In genomic region chr11:65964906-65965305, GRCh38 we compare ENCODE assay signal across 32 cellular contexts. TPM values are rescaled to one million over a fixed set of nuclear protein-coding genes. Genes with fewer than 3 reads are reported as not detected.
DNase-seq lines count a peak whose midpoint lies in the region; ATAC-seq, FAIRE-seq and TF ChIP-seq lines count a peak whose summit lies in the region.
"Had no signal": no experiment of that assay in that cellular context is flagged by ENCODE, and none has a peak within 500 bp of the region (broad histone marks: within the 10 kb centered on the region; RNA-seq: fewer than 3 reads in every experiment).

No MANE protein-coding gene starts in this region.

- H3K4me2 ChIP-seq in K562 (ENCODE audit: insufficient read depth, low read length) (no peak overlapping the region), osteoblast (ENCODE audit: insufficient read depth, low read length) (no peak overlapping the region)
- H3K4me2 ChIP-seq: BLaER1 had no signal

- H3K4me3 ChIP-seq in K562 (no peak overlapping the region), osteoblast (ENCODE audit: insufficient read depth, low read length) (no peak overlapping the region), mucosa of descending colon (no peak overlapping the region)
- H3K4me3 ChIP-seq: BLaER1 had no signal

- H3K27me3 Mint-ChIP-seq in memory B cell: no peaks in the 10 kb centered on the region
- H3K27me3 Mint-ChIP-seq in stimulated activated naive B cell treated with anti-CD40 and anti-IgM and Interleukin-4, amounts not matched to agents 10 μg/mL and 1 μg/mL and 100 μg/mL, for 72 hours: no peaks in the 10 kb centered on the region
- no peaks in the 10 kb centered on the region for H3K27me3 Mint-ChIP-seq in activated naive CD4-positive, alpha-beta T cell treated with anti-CD3 and anti-CD28 coated beads for 36 hours (ENCODE audit: low read depth)
- H3K27me3 Mint-ChIP-seq: CD4-positive, alpha-beta memory T cell; CD4-positive, CD25-positive, alpha-beta regulatory T cell; CD8-positive, alpha-beta memory T cell had no signal

- TF ChIP-seq CTCF in K562 (IDR thresholded peaks at IDR 0.05 in 2 of 3, conservative IDR thresholded peaks at IDR 0.05 in 1 of 3; ENCODE audit: insufficient read depth in 2 of 3, low read depth in 1 of 3, low read length in 3 of 3) (no peak), osteoblast (IDR thresholded peaks at IDR 0.05; ENCODE audit: extremely low read depth, low read depth, low read length) (no peak), mucosa of descending colon (IDR thresholded peaks at IDR 0.05) (no peak)

- no peak for DNase-seq in K562 (ENCODE audit: extremely low read depth in 1 of 4, low spot score in 3 of 4)
- DNase-seq in memory B cell (ENCODE audit: low spot score in 2 of 2): no peak
- peak; percentile 3 for DNase-seq in osteoblast (ENCODE audit: insufficient read length, low spot score, missing footprints)
- no peak for DNase-seq in stimulated activated naive B cell treated with anti-CD40 and anti-IgM and Interleukin-4, amounts not matched to agents 10 μg/mL and 1 μg/mL and 100 μg/mL, for 72 hours
- DNase-seq in mucosa of descending colon: no peak
- DNase-seq in COLO829 (ENCODE audit: low spot score): no peak
- DNase-seq in activated naive CD4-positive, alpha-beta T cell treated with anti-CD3 and anti-CD28 coated beads for 36 hours: no peak
- DNase-seq: 8988T; ACHN; BE2C; C1 segment of cervical spinal cord; Caco-2; Calu3; CD4-positive, CD25-positive, alpha-beta regulatory T cell; CD8-positive, alpha-beta memory T cell; DMS53; DMS79; DND-41; EL; GDM1 had no signal

- no peak for TF ChIP-seq RAD21 in K562 (CRISPR knock-in tag; conservative IDR thresholded peaks at IDR 0.05 in 1 of 2, IDR thresholded peaks at IDR 0.05 in 1 of 2)

- CTCF ChIA-PET in K562 (lab: Yijun Ruan, JAX; ENCODE audit: low intra/inter-chr PET ratio): no interaction called here
- CTCF ChIA-PET in activated naive CD4-positive, alpha-beta T cell treated with anti-CD3 and anti-CD28 coated beads for 36 hours (lab: Charles Lee): interaction anchor here (1.0 to 1.6 kb wide), 3 partner anchors 23 to 80 kb away, joined by 3 to 8 read pairs (median 4); partner anchors contain the start of gene FIBP

- peaks cover 38% of the 10 kb centered on the region for H3K36me3 Mint-ChIP-seq in memory B cell
- peaks cover 49 to 60% of the 10 kb centered on the region in 2 donors for H3K36me3 Mint-ChIP-seq in stimulated activated naive B cell treated with anti-CD40 and anti-IgM and Interleukin-4, amounts not matched to agents 10 μg/mL and 1 μg/mL and 100 μg/mL, for 72 hours
- H3K36me3 Mint-ChIP-seq in activated naive CD4-positive, alpha-beta T cell treated with anti-CD3 and anti-CD28 coated beads for 36 hours (ENCODE audit: low read depth): peaks cover 29% of the 10 kb centered on the region

- intact Hi-C loops in K562 (cut with micrococcal nuclease) (no loop called here), mucosa of descending colon (cut with DNase I, micrococcal nuclease) (no loop called here)
- intact Hi-C loops in activated naive CD4-positive, alpha-beta T cell treated with anti-CD3 and anti-CD28 coated beads for 36 hours (cut with micrococcal nuclease): no loop called here

- H3K9me3 Mint-ChIP-seq in memory B cell: no peaks in the 10 kb centered on the region
- no peaks in the 10 kb centered on the region for H3K9me3 Mint-ChIP-seq in stimulated activated naive B cell treated with anti-CD40 and anti-IgM and Interleukin-4, amounts not matched to agents 10 μg/mL and 1 μg/mL and 100 μg/mL, for 72 hours
- H3K9me3 Mint-ChIP-seq in activated naive CD4-positive, alpha-beta T cell treated with anti-CD3 and anti-CD28 coated beads for 36 hours: no peaks in the 10 kb centered on the region
- H3K9me3 Mint-ChIP-seq: CD14-positive monocyte; CD4-positive, alpha-beta memory T cell; CD4-positive, CD25-positive, alpha-beta regulatory T cell; CD8-positive, alpha-beta memory T cell had no signal

- H3K27me3 ChIP-seq in K562 (ENCODE audit: control insufficient read depth in 2 of 2, insufficient read depth in 2 of 2, low read length in 2 of 2): no peaks in the 10 kb centered on the region
- no peaks in the 10 kb centered on the region for H3K27me3 ChIP-seq in osteoblast (ENCODE audit: insufficient read depth, low read length)
- H3K27me3 ChIP-seq: BE2C, BLaER1 had no signal

- H3K79me2 ChIP-seq in K562 (ENCODE audit: control insufficient read depth, insufficient read depth, low read length): peaks cover 35% of the 10 kb centered on the region
- H3K79me2 ChIP-seq in osteoblast (ENCODE audit: insufficient read depth, low read length): peaks cover 59% of the 10 kb centered on the region

- no peak for FAIRE-seq in K562 (lab: Jason Lieb, UNC)
- FAIRE-seq: A204.1, D721Med, GM12891, GM19239 had no signal

- POLR2A ChIA-PET in K562 (lab: Yijun Ruan, JAX): interaction anchor here (1.9 kb wide), 1 partner anchor 9 kb away, joined by 6 read pairs; no protein-coding TSS in a partner anchor

- peak overlapping the region; percentile 76 for H3K27ac Mint-ChIP-seq in memory B cell
- H3K27ac Mint-ChIP-seq in stimulated activated naive B cell treated with anti-CD40 and anti-IgM and Interleukin-4, amounts not matched to agents 10 μg/mL and 1 μg/mL and 100 μg/mL, for 72 hours: peak overlapping the region; percentile 79
- H3K27ac Mint-ChIP-seq in activated naive CD4-positive, alpha-beta T cell treated with anti-CD3 and anti-CD28 coated beads for 36 hours: no peak overlapping the region
- H3K27ac Mint-ChIP-seq: CD4-positive, CD25-positive, alpha-beta regulatory T cell had no signal

- no peak for TF ChIP-seq EP300 in K562 (IDR thresholded peaks at IDR 0.05; ENCODE audit: low read length)

- 93% methylated on average over 3 of the region's 10 CpGs for WGBS in K562 (ENCODE audit: insufficient coverage, low coverage, missing lambda C conversion rate)

- H3K9me3 ChIP-seq in K562 (replicated peaks; ENCODE audit: control insufficient read depth, insufficient read depth, low read depth, low read length) (no peaks in the 10 kb centered on the region), osteoblast (ENCODE audit: low read depth, low read length) (no peaks in the 10 kb centered on the region), mucosa of descending colon (no peaks in the 10 kb centered on the region)
- H3K9me3 ChIP-seq: BE2C, BLaER1, Caco-2 had no signal

- H3K4me1 ChIP-seq in K562 (replicated peaks in 1 of 2; ENCODE audit: control insufficient read depth in 2 of 2, insufficient read depth in 2 of 2, low read length in 2 of 2) (peaks cover 12 to 36% of the 10 kb centered on the region in 2 experiments; a peak in 4 of 5 replicates), osteoblast (ENCODE audit: insufficient read depth, low read length) (peaks cover 16% of the 10 kb centered on the region), mucosa of descending colon (ENCODE audit: low read depth) (peaks cover 16% of the 10 kb centered on the region)
- H3K4me1 ChIP-seq: BE2C had no signal

- ATAC-seq in K562 (no peak), memory B cell (ENCODE audit: low read depth) (no peak), mucosa of descending colon (no peak), HG03457 (IDR thresholded peaks at IDR 0.05; ENCODE audit: unreplicated experiment) (no peak)
- ATAC-seq in stimulated activated naive B cell treated with anti-CD40 and anti-IgM and Interleukin-4, amounts not matched to agents 10 μg/mL and 1 μg/mL and 100 μg/mL, for 72 hours (replicated peaks): no peak

- H3K9ac ChIP-seq in K562 (ENCODE audit: insufficient read depth in 1 of 2, low read depth in 2 of 2, low read length in 2 of 2): no peak overlapping the region

- no peak overlapping the region for H3K4me3 Mint-ChIP-seq in memory B cell
- no peak overlapping the region for H3K4me3 Mint-ChIP-seq in stimulated activated naive B cell treated with anti-CD40 and anti-IgM and Interleukin-4, amounts not matched to agents 10 μg/mL and 1 μg/mL and 100 μg/mL, for 72 hours
- H3K4me3 Mint-ChIP-seq in activated naive CD4-positive, alpha-beta T cell treated with anti-CD3 and anti-CD28 coated beads for 36 hours: no peak overlapping the region
- H3K4me3 Mint-ChIP-seq: CD14-positive monocyte had no signal

- in situ Hi-C loops in K562 (cut with MboI): no loop called here

- H3K27ac ChIP-seq in K562 (ENCODE audit: extremely low read depth, low read depth, low read length) (no peak overlapping the region), osteoblast (ENCODE audit: low read depth, low read length) (no peak overlapping the region)
- H3K27ac ChIP-seq: BLaER1 had no signal

- BruUV-seq in K562 (replicated peaks; lab: Mats Ljungman, UMichigan): no TSS peak

- H3K36me3 ChIP-seq in K562 (ENCODE audit: control insufficient read depth, insufficient read depth, low read length): peaks cover 64% of the 10 kb centered on the region; the same call in 2 of the 3 replicates
- peaks cover 53% of the 10 kb centered on the region for H3K36me3 ChIP-seq in osteoblast (ENCODE audit: insufficient read depth, low read length)
- peaks cover 14% of the 10 kb centered on the region for H3K36me3 ChIP-seq in mucosa of descending colon (ENCODE audit: low read depth)

- H3K4me1 Mint-ChIP-seq in memory B cell: peaks cover 29% of the 10 kb centered on the region
- peaks cover 28 to 42% of the 10 kb centered on the region in 2 donors for H3K4me1 Mint-ChIP-seq in stimulated activated naive B cell treated with anti-CD40 and anti-IgM and Interleukin-4, amounts not matched to agents 10 μg/mL and 1 μg/mL and 100 μg/mL, for 72 hours
- peaks cover 33% of the 10 kb centered on the region for H3K4me1 Mint-ChIP-seq in activated naive CD4-positive, alpha-beta T cell treated with anti-CD3 and anti-CD28 coated beads for 36 hours (ENCODE audit: low read depth)

- no peak for TF ChIP-seq POLR2A in K562 (conservative IDR thresholded peaks at IDR 0.05)

- H4K20me1 ChIP-seq in K562 (replicated peaks; ENCODE audit: control insufficient read depth, insufficient read depth, low read length): 0 out of 2 replicates have a peak, but pooled peaks cover 2% of the 10 kb centered on the region
- peaks cover 24% of the 10 kb centered on the region for H4K20me1 ChIP-seq in osteoblast (ENCODE audit: insufficient read depth, low read length)

- peaks cover 3% of the 10 kb centered on the region for H3K9me1 ChIP-seq in K562 (ENCODE audit: control insufficient read depth, insufficient read depth, low read length)

- H2AFZ ChIP-seq in K562 (ENCODE audit: low read depth, low read length) (no peak overlapping the region), osteoblast (ENCODE audit: low read length) (no peak overlapping the region)

RNA-seq across cellular contexts. Expression of gene SART1, which starts 3.4 kb away (rescaled TPM):
- total RNA-seq in K562 (2011; cell fraction: chromatin; rRNA removed; ENCODE audit: low replicate concordance): 29.6 and 50.6 TPM in 2 replicates
- total RNA-seq in K562 (2011; cell fraction: nucleolus; rRNA removed): 27.0 and 28.2 TPM in 2 replicates
- total RNA-seq in K562 (2011; cell fraction: nucleoplasm; rRNA removed): 29.2 and 31.1 TPM in 2 replicates
- total RNA-seq in K562 (2014; rRNA removed) (84.1 and 124 TPM in 2 replicates), K562 (2014; rRNA removed; fragmentation: Illumina TruSeq; extraction: Trizol) (11.4 and 17.0 TPM in 2 replicates), K562 (2015; rRNA removed; fragmentation: Illumina TruSeq; extraction: Trizol) (31.7 and 32.0 TPM in 2 replicates), K562 (2021) (47.1 and 54.9 TPM in 2 replicates), osteoblast (22.4 and 25.3 TPM in 2 replicates), mucosa of descending colon (10 to 100 TPM; 40.1 to 60.2 (median 41.8) TPM)
- polyA plus RNA-seq in K562 (2011; rRNA removed) (8.4 and 13.6 TPM in 2 replicates), K562 (2014; fragmentation: Illumina TruSeq; extraction: Trizol) (31.7 and 45.0 TPM in 2 replicates), K562 (2014; fragmentation: Nextera tagmentation; extraction: Ambion mirVana) (1 to 10 TPM; 4.8 to 7.2 TPM), K562 (2014; rRNA removed) (50.5 and 57.6 TPM in 2 replicates)
- 9.7 and 11.8 TPM in 2 replicates for polyA plus RNA-seq in K562 (2011; cell fraction: cytosol; rRNA removed)
- 26.3 and 43.0 TPM in 2 replicates for polyA plus RNA-seq in K562 (2011; cell fraction: nucleus; rRNA removed)
- 46.2 and 56.2 TPM in 2 replicates for polyA plus RNA-seq in K562 (2012)
- 6.3 and 8.6 TPM in 2 replicates for polyA minus RNA-seq in K562 (2011; rRNA and poly(A)+ RNA removed)
- polyA minus RNA-seq in K562 (2011; cell fraction: cytosol; rRNA and poly(A)+ RNA removed): 20.6 and 24.6 TPM in 2 replicates
- 7.9 and 14.9 TPM in 2 replicates for polyA minus RNA-seq in K562 (2011; cell fraction: nucleus; rRNA and poly(A)+ RNA removed)
- total RNA-seq in activated naive CD4-positive, alpha-beta T cell treated with anti-CD3 and anti-CD28 coated beads for 36 hours: 10 to 100 TPM; 50.1 to 59.9 TPM

RNA-seq across cellular contexts. Expression of gene TSGA10IP, which starts 19.6 kb away (rescaled TPM):
- not detected in 2 replicates for total RNA-seq in K562 (2011; cell fraction: chromatin; rRNA removed; ENCODE audit: low replicate concordance)
- total RNA-seq in K562 (2011; cell fraction: nucleolus; rRNA removed): not detected in 2 replicates
- not detected in 2 replicates for total RNA-seq in K562 (2011; cell fraction: nucleoplasm; rRNA removed)
- total RNA-seq in K562 (2014; rRNA removed): not detected in 2 replicates
- not detected in 2 replicates for total RNA-seq in K562 (2014; rRNA removed; fragmentation: Illumina TruSeq; extraction: Trizol)
- total RNA-seq in K562 (2015; rRNA removed; fragmentation: Illumina TruSeq; extraction: Trizol): not detected in 2 replicates
- total RNA-seq in K562 (2021): not detected in 2 replicates
- polyA plus RNA-seq in K562 (2011; rRNA removed): not detected in 2 replicates
- not detected in 2 replicates for polyA plus RNA-seq in K562 (2011; cell fraction: cytosol; rRNA removed)
- polyA plus RNA-seq in K562 (2011; cell fraction: nucleus; rRNA removed): not detected in 2 replicates
- not detected in 2 replicates for polyA plus RNA-seq in K562 (2012)
- polyA plus RNA-seq in K562 (2014; fragmentation: Illumina TruSeq; extraction: Trizol): not detected in 2 replicates
- polyA plus RNA-seq in K562 (2014; fragmentation: Nextera tagmentation; extraction: Ambion mirVana): not detected
- not detected in 2 replicates for polyA plus RNA-seq in K562 (2014; rRNA removed)
- not detected in 2 replicates for polyA minus RNA-seq in K562 (2011; rRNA and poly(A)+ RNA removed)
- not detected in 2 replicates for polyA minus RNA-seq in K562 (2011; cell fraction: cytosol; rRNA and poly(A)+ RNA removed)
- polyA minus RNA-seq in K562 (2011; cell fraction: nucleus; rRNA and poly(A)+ RNA removed): not detected in 2 replicates
- total RNA-seq in osteoblast: not detected in 2 replicates
- under 1 TPM in 1 of 3 donors, not detected in 2; 0.19 TPM for total RNA-seq in mucosa of descending colon
- not detected for total RNA-seq in activated naive CD4-positive, alpha-beta T cell treated with anti-CD3 and anti-CD28 coated beads for 36 hours
- total RNA-seq: A673; Caco-2; Calu3; CD4-positive, alpha-beta memory T cell; CD4-positive, CD25-positive, alpha-beta regulatory T cell; CD8-positive, alpha-beta memory T cell; Daoy; G401 had no signal
- polyA plus RNA-seq: AG04450; CD4-positive, alpha-beta memory T cell; CD4-positive, CD25-positive, alpha-beta regulatory T cell; CD8-positive, alpha-beta memory T cell had no signal

RNA-seq across cellular contexts. Expression of gene EIF1AD, which starts 37.1 kb away (rescaled TPM):
- total RNA-seq in K562 (2011; cell fraction: chromatin; rRNA removed; ENCODE audit: low replicate concordance): 89.4 and 137 TPM in 2 replicates
- 61.6 and 76.4 TPM in 2 replicates for total RNA-seq in K562 (2011; cell fraction: nucleolus; rRNA removed)
- total RNA-seq in K562 (2011; cell fraction: nucleoplasm; rRNA removed): 76.9 and 106 TPM in 2 replicates
- 58.7 and 63.5 TPM in 2 replicates for total RNA-seq in K562 (2014; rRNA removed)
- 52.0 and 55.7 TPM in 2 replicates for total RNA-seq in K562 (2014; rRNA removed; fragmentation: Illumina TruSeq; extraction: Trizol)
- total RNA-seq in K562 (2015; rRNA removed; fragmentation: Illumina TruSeq; extraction: Trizol): 54.6 and 57.2 TPM in 2 replicates
- total RNA-seq in K562 (2021): 63.5 and 67.3 TPM in 2 replicates
- polyA plus RNA-seq in K562 (2011; rRNA removed): 58.7 TPM in 2 replicates
- 56.6 and 67.7 TPM in 2 replicates for polyA plus RNA-seq in K562 (2011; cell fraction: cytosol; rRNA removed)
- polyA plus RNA-seq in K562 (2011; cell fraction: nucleus; rRNA removed): 46.7 and 60.3 TPM in 2 replicates
- polyA plus RNA-seq in K562 (2012): 28.4 and 45.6 TPM in 2 replicates
- polyA plus RNA-seq in K562 (2014; fragmentation: Illumina TruSeq; extraction: Trizol): 66.5 and 68.6 TPM in 2 replicates
- polyA plus RNA-seq in K562 (2014; fragmentation: Nextera tagmentation; extraction: Ambion mirVana): 10 to 100 TPM; 66.9 to 98.8 TPM
- polyA plus RNA-seq in K562 (2014; rRNA removed): 50.1 and 50.9 TPM in 2 replicates
- polyA minus RNA-seq in K562 (2011; rRNA and poly(A)+ RNA removed): 99.4 and 103 TPM in 2 replicates
- polyA minus RNA-seq in K562 (2011; cell fraction: cytosol; rRNA and poly(A)+ RNA removed): 45.2 and 46.6 TPM in 2 replicates
- 27.7 and 37.1 TPM in 2 replicates for polyA minus RNA-seq in K562 (2011; cell fraction: nucleus; rRNA and poly(A)+ RNA removed)
- 28.6 and 31.2 TPM in 2 replicates for total RNA-seq in osteoblast
- 10 to 100 TPM; 25.5 to 35.3 (median 30.3) TPM for total RNA-seq in mucosa of descending colon
- total RNA-seq in activated naive CD4-positive, alpha-beta T cell treated with anti-CD3 and anti-CD28 coated beads for 36 hours: 10 to 100 TPM; 31.2 to 31.7 TPM

RNA-seq across cellular contexts. Expression of gene BANF1, which starts 37.4 kb away (rescaled TPM):
- total RNA-seq in K562 (2011; cell fraction: chromatin; rRNA removed; ENCODE audit: low replicate concordance): 25.3 and 48.9 TPM in 2 replicates
- 39.3 and 51.5 TPM in 2 replicates for total RNA-seq in K562 (2011; cell fraction: nucleolus; rRNA removed)
- 50.8 and 78.0 TPM in 2 replicates for total RNA-seq in K562 (2011; cell fraction: nucleoplasm; rRNA removed)
- total RNA-seq in K562 (2014; rRNA removed): 108 and 137 TPM in 2 replicates
- 123 and 126 TPM in 2 replicates for total RNA-seq in K562 (2014; rRNA removed; fragmentation: Illumina TruSeq; extraction: Trizol)
- 117 and 123 TPM in 2 replicates for total RNA-seq in K562 (2015; rRNA removed; fragmentation: Illumina TruSeq; extraction: Trizol)
- 285 and 295 TPM in 2 replicates for total RNA-seq in K562 (2021)
- 160 and 218 TPM in 2 replicates for polyA plus RNA-seq in K562 (2011; rRNA removed)
- polyA plus RNA-seq in K562 (2011; cell fraction: cytosol; rRNA removed): 292 and 374 TPM in 2 replicates
- polyA plus RNA-seq in K562 (2011; cell fraction: nucleus; rRNA removed): 107 and 151 TPM in 2 replicates
- polyA plus RNA-seq in K562 (2012): 188 and 324 TPM in 2 replicates
- polyA plus RNA-seq in K562 (2014; fragmentation: Illumina TruSeq; extraction: Trizol): 413 and 508 TPM in 2 replicates
- 100 to 1,000 TPM; 631 to 651 TPM for polyA plus RNA-seq in K562 (2014; fragmentation: Nextera tagmentation; extraction: Ambion mirVana)
- 226 and 263 TPM in 2 replicates for polyA plus RNA-seq in K562 (2014; rRNA removed)
- 92.4 and 96.0 TPM in 2 replicates for polyA minus RNA-seq in K562 (2011; rRNA and poly(A)+ RNA removed)
- polyA minus RNA-seq in K562 (2011; cell fraction: cytosol; rRNA and poly(A)+ RNA removed): 40.0 and 64.2 TPM in 2 replicates
- polyA minus RNA-seq in K562 (2011; cell fraction: nucleus; rRNA and poly(A)+ RNA removed): 18.3 and 29.5 TPM in 2 replicates
- 14.5 and 14.7 TPM in 2 replicates for total RNA-seq in osteoblast
- 100 to 1,000 TPM; 130 to 155 (median 131) TPM for total RNA-seq in mucosa of descending colon
- total RNA-seq in activated naive CD4-positive, alpha-beta T cell treated with anti-CD3 and anti-CD28 coated beads for 36 hours: 100 to 1,000 TPM; 347 to 369 TPM

RNA-seq across cellular contexts. Expression of gene DRAP1, which starts 45.7 kb away (rescaled TPM):
- 7.1 and 14.3 TPM in 2 replicates for total RNA-seq in K562 (2011; cell fraction: chromatin; rRNA removed; ENCODE audit: low replicate concordance)
- total RNA-seq in K562 (2011; cell fraction: nucleolus; rRNA removed): 10.8 and 17.7 TPM in 2 replicates
- total RNA-seq in K562 (2011; cell fraction: nucleoplasm; rRNA removed): 6.3 and 10.6 TPM in 2 replicates
- 189 and 200 TPM in 2 replicates for total RNA-seq in K562 (2014; rRNA removed)
- 25.2 and 30.3 TPM in 2 replicates for total RNA-seq in K562 (2014; rRNA removed; fragmentation: Illumina TruSeq; extraction: Trizol)
- total RNA-seq in K562 (2015; rRNA removed; fragmentation: Illumina TruSeq; extraction: Trizol): 124 and 127 TPM in 2 replicates
- 92.2 and 92.9 TPM in 2 replicates for total RNA-seq in K562 (2021)
- polyA plus RNA-seq in K562 (2011; rRNA removed): 32.6 and 40.4 TPM in 2 replicates
- 58.8 and 72.4 TPM in 2 replicates for polyA plus RNA-seq in K562 (2011; cell fraction: cytosol; rRNA removed)
- 44.8 and 52.7 TPM in 2 replicates for polyA plus RNA-seq in K562 (2011; cell fraction: nucleus; rRNA removed)
- 130 and 155 TPM in 2 replicates for polyA plus RNA-seq in K562 (2012)
- polyA plus RNA-seq in K562 (2014; fragmentation: Illumina TruSeq; extraction: Trizol): 108 and 122 TPM in 2 replicates
- 10 to 100 TPM in 1 of 2 experiments, 1 to 10 TPM in 1; 9.6 to 14.3 TPM for polyA plus RNA-seq in K562 (2014; fragmentation: Nextera tagmentation; extraction: Ambion mirVana)
- 167 and 169 TPM in 2 replicates for polyA plus RNA-seq in K562 (2014; rRNA removed)
- polyA minus RNA-seq in K562 (2011; rRNA and poly(A)+ RNA removed): 5.1 and 10.2 TPM in 2 replicates
- 21.1 and 26.8 TPM in 2 replicates for polyA minus RNA-seq in K562 (2011; cell fraction: cytosol; rRNA and poly(A)+ RNA removed)
- 6.7 and 7.8 TPM in 2 replicates for polyA minus RNA-seq in K562 (2011; cell fraction: nucleus; rRNA and poly(A)+ RNA removed)
- 170 and 190 TPM in 2 replicates for total RNA-seq in osteoblast
- total RNA-seq in mucosa of descending colon: 10 to 100 TPM; 39.9 to 74.8 (median 61.6) TPM
- 100 to 1,000 TPM; 117 to 134 TPM for total RNA-seq in activated naive CD4-positive, alpha-beta T cell treated with anti-CD3 and anti-CD28 coated beads for 36 hours
